9 cellular contexts compared by ENCODE assay signal in genomic region chr11:17230867-17231851, GRCh38. TPM values are rescaled to one million over a fixed set of nuclear protein-coding genes. Genes with fewer than 3 reads are reported as not detected.
DNase-seq lines count a peak whose midpoint lies in the region; ATAC-seq and TF ChIP-seq lines count a peak whose summit lies in the region.
"Had no signal": no experiment of that assay in that cellular context is flagged by ENCODE, and none has a peak within 500 bp of the region (broad histone marks: within the 10 kb centered on the region; RNA-seq: fewer than 3 reads in every experiment).

No MANE protein-coding gene starts in this region.

- H3K4me3 ChIP-seq in right atrium auricular region = no peak overlapping the region
- H3K4me3 ChIP-seq: thyroid gland had no signal

- H3K4me1 ChIP-seq in right atrium auricular region = no peaks in the 10 kb centered on the region
- H3K4me1 ChIP-seq: thyroid gland had no signal

- no peak overlapping the region for H3K4me3 Mint-ChIP-seq in activated CD4-positive, alpha-beta memory T cell treated with anti-CD3 and anti-CD28 coated beads, Interleukin-2, amount 10 ng/mL, durations not matched to agents 7 days and 5 days
- peak overlapping the region; percentile 41 for H3K4me3 Mint-ChIP-seq in stimulated activated naive CD8-positive, alpha-beta T cell treated with anti-CD3 and anti-CD28 coated beads, Interleukin-15, Interleukin-2, amounts not matched to agents 100 ng/mL and 50 ng/mL, for 24 hours

- peaks cover 14% of the 10 kb centered on the region for H3K4me1 Mint-ChIP-seq in activated CD4-positive, alpha-beta memory T cell treated with anti-CD3 and anti-CD28 coated beads, Interleukin-2, amount 10 ng/mL, durations not matched to agents 7 days and 5 days
- H3K4me1 Mint-ChIP-seq in stimulated activated naive CD8-positive, alpha-beta T cell treated with anti-CD3 and anti-CD28 coated beads, Interleukin-15, Interleukin-2, amounts not matched to agents 100 ng/mL and 50 ng/mL, for 24 hours (ENCODE audit: low read depth) = peaks cover 22% of the 10 kb centered on the region

- in situ Hi-C loops in ACHN (cut with HindIII; ENCODE audit: low pct_ligation_motif_present, low pct_unique_long_range_greater_than_20kb, low sequenced_read_pairs) = no loop called here

- no peak for TF ChIP-seq CTCF in right atrium auricular region (IDR thresholded peaks at IDR 0.05)

- peaks cover 17% of the 10 kb centered on the region for H3K27me3 Mint-ChIP-seq in activated CD4-positive, alpha-beta memory T cell treated with anti-CD3 and anti-CD28 coated beads, Interleukin-2, amount 10 ng/mL, durations not matched to agents 7 days and 5 days
- H3K27me3 Mint-ChIP-seq in stimulated activated naive CD8-positive, alpha-beta T cell treated with anti-CD3 and anti-CD28 coated beads, Interleukin-15, Interleukin-2, amounts not matched to agents 100 ng/mL and 50 ng/mL, for 24 hours = peaks cover 10% of the 10 kb centered on the region

- peak; percentile 14 for DNase-seq in activated gamma-delta T cell treated with anti-CD3 and anti-CD28 coated beads, Interleukin-2, amount 50 U/mL, for 16 hours (ENCODE audit: low read depth)
- DNase-seq in activated gamma-delta T cell treated with Interleukin-2 at 50 U/mL for 16 hours (no peak), glomerular visceral epithelial cell (ENCODE audit: extremely low spot score) (no peak), ACHN (no peak), right atrium auricular region (ENCODE audit: low spot score) (no peak)
- DNase-seq in activated CD4-positive, alpha-beta memory T cell treated with anti-CD3 and anti-CD28 coated beads, Interleukin-2, amount 10 ng/mL, durations not matched to agents 7 days and 5 days = peak; percentile 21
- DNase-seq: thyroid gland had no signal

- H3K9me3 Mint-ChIP-seq in activated CD4-positive, alpha-beta memory T cell treated with anti-CD3 and anti-CD28 coated beads, Interleukin-2, amount 10 ng/mL, durations not matched to agents 7 days and 5 days = no peaks in the 10 kb centered on the region
- no peaks in the 10 kb centered on the region for H3K9me3 Mint-ChIP-seq in stimulated activated naive CD8-positive, alpha-beta T cell treated with anti-CD3 and anti-CD28 coated beads, Interleukin-15, Interleukin-2, amounts not matched to agents 100 ng/mL and 50 ng/mL, for 24 hours

- no peaks in the 10 kb centered on the region for H3K36me3 Mint-ChIP-seq in activated CD4-positive, alpha-beta memory T cell treated with anti-CD3 and anti-CD28 coated beads, Interleukin-2, amount 10 ng/mL, durations not matched to agents 7 days and 5 days (ENCODE audit: low read depth)
- no peaks in the 10 kb centered on the region for H3K36me3 Mint-ChIP-seq in stimulated activated naive CD8-positive, alpha-beta T cell treated with anti-CD3 and anti-CD28 coated beads, Interleukin-15, Interleukin-2, amounts not matched to agents 100 ng/mL and 50 ng/mL, for 24 hours (ENCODE audit: low read depth)

- peak; percentile 94 for ATAC-seq in HG03159 (IDR thresholded peaks at IDR 0.05; ENCODE audit: unreplicated experiment)

- H3K27ac ChIP-seq in right atrium auricular region = no peak overlapping the region
- H3K27ac ChIP-seq: thyroid gland had no signal

- H3K27me3 ChIP-seq in right atrium auricular region = no peaks in the 10 kb centered on the region
- H3K27me3 ChIP-seq: thyroid gland had no signal

- H3K36me3 ChIP-seq in right atrium auricular region = no peaks in the 10 kb centered on the region
- H3K36me3 ChIP-seq: thyroid gland had no signal

- CTCF ChIA-PET in activated CD4-positive, alpha-beta memory T cell treated with anti-CD3 and anti-CD28 coated beads, Interleukin-2, amount 10 ng/mL, durations not matched to agents 7 days and 5 days (lab: Charles Lee) = interaction anchor here (0.8 to 2.2 kb wide), 15 partner anchors 12 to 297 kb away, joined by 3 to 17 read pairs (median 5); partner anchors contain the start of genes NUCB2 and PIK3C2A

- H3K27ac Mint-ChIP-seq in activated CD4-positive, alpha-beta memory T cell treated with anti-CD3 and anti-CD28 coated beads, Interleukin-2, amount 10 ng/mL, durations not matched to agents 7 days and 5 days = no peak overlapping the region
- peak overlapping the region; percentile 52 for H3K27ac Mint-ChIP-seq in stimulated activated naive CD8-positive, alpha-beta T cell treated with anti-CD3 and anti-CD28 coated beads, Interleukin-15, Interleukin-2, amounts not matched to agents 100 ng/mL and 50 ng/mL, for 24 hours

- no peaks in the 10 kb centered on the region for H3K9me3 ChIP-seq in right atrium auricular region
- H3K9me3 ChIP-seq: thyroid gland had no signal

- POLR2A ChIA-PET in activated CD4-positive, alpha-beta memory T cell treated with anti-CD3 and anti-CD28 coated beads, Interleukin-2, amount 10 ng/mL, durations not matched to agents 7 days and 5 days (lab: Charles Lee) = interaction anchor here (1.0 to 1.3 kb wide), 2 partner anchors 45 to 492 kb away, joined by 3 to 5 read pairs; no protein-coding TSS in a partner anchor

RNA-seq across cellular contexts. Expression of gene PIK3C2A, which starts 23.4 kb away (rescaled TPM):
- 10 to 100 TPM; 23.7 to 24.9 TPM for total RNA-seq in activated CD4-positive, alpha-beta memory T cell treated with anti-CD3 and anti-CD28 coated beads, Interleukin-2, amount 10 ng/mL, durations not matched to agents 7 days and 5 days
- 10 to 100 TPM; 37.2 to 44.6 TPM for total RNA-seq in right atrium auricular region

RNA-seq across cellular contexts. Expression of gene NUCB2, which starts 45.4 kb away (rescaled TPM):
- 10 to 100 TPM; 82.0 to 91.8 TPM for total RNA-seq in activated CD4-positive, alpha-beta memory T cell treated with anti-CD3 and anti-CD28 coated beads, Interleukin-2, amount 10 ng/mL, durations not matched to agents 7 days and 5 days
- total RNA-seq in right atrium auricular region = 10 to 100 TPM; 61.6 to 85.7 TPM

Comparison
In these comparisons a context has a peak if more than half of its experiments do, and no peak if none do; other contexts are left out.
1. DNase-seq: peak in activated gamma-delta T cell treated with anti-CD3 and anti-CD28 coated beads, Interleukin-2, amount 50 U/mL, for 16 hours (single experiment) and activated CD4-positive, alpha-beta memory T cell treated with anti-CD3 and anti-CD28 coated beads, Interleukin-2, amount 10 ng/mL, durations not matched to agents 7 days and 5 days (single experiment); none in activated gamma-delta T cell treated with Interleukin-2 at 50 U/mL for 16 hours (single experiment), glomerular visceral epithelial cell (single experiment), ACHN (single experiment) and right atrium auricular region (single experiment).